ENCODE assay signal across 20 cellular contexts in the genomic region with DNA sequence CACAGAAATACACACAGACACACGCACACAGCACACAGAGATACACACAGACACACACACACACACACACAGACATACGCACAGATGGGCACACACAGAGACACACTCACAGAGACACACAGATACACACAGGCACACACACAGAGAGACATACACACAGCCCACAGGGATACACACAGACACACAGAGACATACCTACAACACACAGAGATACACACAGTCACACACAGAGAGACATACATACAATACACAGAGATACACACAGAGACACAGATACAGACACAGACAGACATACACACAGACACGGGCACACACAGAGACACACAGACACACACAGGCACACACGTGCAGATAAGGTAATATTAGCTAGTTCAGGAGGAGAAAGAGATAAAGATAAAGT.
DNase-seq lines count a peak whose midpoint lies in the region; ATAC-seq, FAIRE-seq and TF ChIP-seq lines count a peak whose summit lies in the region.
"Had no signal": no experiment of that assay in that cellular context is flagged by ENCODE, and none has a peak within 500 bp of the region (broad histone marks: within the 10 kb centered on the region; RNA-seq: fewer than 3 reads in every experiment).

No MANE protein-coding gene starts in this region.

- H2BK15ac ChIP-seq in H1 (ENCODE audit: low read length), result no peak overlapping the region

- H3K4me1 ChIP-seq in right cardiac atrium (ENCODE audit: control insufficient read depth, insufficient read depth, low read length) (peaks cover 22% of the 10 kb centered on the region), RWPE2 (ENCODE audit: insufficient read depth, poor library complexity, severe bottlenecking) (peaks cover 43% of the 10 kb centered on the region), H1 (replicated peaks in 1 of 4; ENCODE audit: control insufficient read depth in 3 of 4, insufficient read depth in 4 of 4, low read length in 3 of 4) (peaks cover 0 to 3% (median 1%) of the 10 kb centered on the region in 4 experiments; a peak in 2 of 7 replicates)

- no peaks in the 10 kb centered on the region for H3K9me3 Mint-ChIP-seq in type B pancreatic cell
- no peaks in the 10 kb centered on the region for H3K9me3 Mint-ChIP-seq in activated CD4-positive, alpha-beta memory T cell treated with anti-CD3 and anti-CD28 coated beads for 36 hours
- H3K9me3 Mint-ChIP-seq: CD8-positive, alpha-beta memory T cell had no signal

- no peak overlapping the region; the same call in 1 of the 2 replicates for H2BK12ac ChIP-seq in H1 (ENCODE audit: low read depth, low read length)

- no peak overlapping the region for H3K14ac ChIP-seq in H1 (ENCODE audit: insufficient read length)

- H3K23me2 ChIP-seq in H1 (ENCODE audit: low read depth, low read length), result peaks cover 4% of the 10 kb centered on the region; the same call in 1 of the 2 replicates

- no peak for FAIRE-seq in H1 (lab: Jason Lieb, UNC)
- FAIRE-seq: A204.1, RCC 7860 had no signal

- WGBS in right cardiac atrium, result 85% methylated on average over 4 of the region's 4 CpGs
- 86% methylated on average over 4 of the region's 4 CpGs; no CpG with 5 or more reads in 1 of the 2 experiments for WGBS in H1 (ENCODE audit: extremely low coverage in 1 of 2, insufficient coverage in 1 of 2, insufficient read length in 1 of 2, insufficient replicate concordance in 2 of 2, low coverage in 1 of 2, low lambda C conversion rate in 2 of 2, missing lambda C conversion rate in 1 of 2), 2 experiments

- H3K79me1 ChIP-seq in H1 (ENCODE audit: low read depth, low read length), result no peaks in the 10 kb centered on the region

- no peak overlapping the region for H4K91ac ChIP-seq in H1 (replicated peaks; ENCODE audit: insufficient read length, low read length)

- intact Hi-C loops in right cardiac atrium (cut with DNase I), result loop anchor here in 1 of 4 donors (10.0 kb wide), 1 partner anchor 61 kb away; no protein-coding TSS in a partner anchor
- intact Hi-C loops in Right ventricle myocardium inferior (cut with DNase I), result no loop called here
- intact Hi-C loops in activated CD4-positive, alpha-beta memory T cell treated with anti-CD3 and anti-CD28 coated beads for 36 hours (cut with micrococcal nuclease), result no loop called here

- no peak overlapping the region for H3K56ac ChIP-seq in H1 (replicated peaks; ENCODE audit: insufficient read length, low read depth, low read length)

- no peaks in the 10 kb centered on the region for H3K79me2 ChIP-seq in H1 (ENCODE audit: control insufficient read depth in 1 of 2, insufficient read depth in 2 of 2, low read length in 2 of 2)

- no peak overlapping the region for H2BK120ac ChIP-seq in H1 (replicated peaks; ENCODE audit: low read depth, low read length)

- H3K27me3 ChIP-seq in right cardiac atrium (ENCODE audit: control insufficient read depth, insufficient read depth) (no peaks in the 10 kb centered on the region), RWPE2 (ENCODE audit: insufficient read depth, poor library complexity, severe bottlenecking) (no peaks in the 10 kb centered on the region), H1 (replicated peaks in 1 of 4; ENCODE audit: control insufficient read depth in 3 of 4, extremely low read depth in 1 of 4, insufficient read depth in 3 of 4, low read length in 3 of 4) (no peaks in the 10 kb centered on the region)

- no peak overlapping the region for H2BK5ac ChIP-seq in H1 (ENCODE audit: low read depth, low read length)

- CTCF ChIA-PET in H1 (lab: Charles Lee; ENCODE audit: partially characterized antibody), result interaction anchor here (1.1 kb wide), 1 partner anchor 9 kb away, joined by 3 read pairs; no protein-coding TSS in a partner anchor
- CTCF ChIA-PET in activated CD4-positive, alpha-beta memory T cell treated with anti-CD3 and anti-CD28 coated beads for 36 hours (lab: Charles Lee), result no interaction called here

- peaks cover 0 to 2% of the 10 kb centered on the region in 2 experiments for H4K20me1 ChIP-seq in H1 (replicated peaks in 1 of 2; ENCODE audit: control insufficient read depth in 1 of 2, insufficient read depth in 2 of 2, low read length in 2 of 2)

- no peak for TF ChIP-seq POLR2A in H1 (IDR thresholded peaks at IDR 0.05; ENCODE audit: control extremely low read depth in 1 of 2, low read depth in 2 of 2, low read length in 2 of 2)

- no peak for TF ChIP-seq EP300 in H1 (IDR thresholded peaks at IDR 0.05; ENCODE audit: borderline replicate concordance in 1 of 2, low read depth in 2 of 2, low read length in 2 of 2)

- H3K27ac ChIP-seq in right cardiac atrium (ENCODE audit: low read length) (peak overlapping the region; percentile 21), RWPE2 (ENCODE audit: poor library complexity, severe bottlenecking) (peak overlapping the region; percentile 61), H1 (ENCODE audit: low read depth, low read length) (no peak overlapping the region)
- H3K27ac ChIP-seq: BLaER1 treated with 17β-estradiol and CSF1 and Interleukin-3, amounts not matched to agents 10 nM and 100 nM had no signal

- H3K18ac ChIP-seq in H1 (ENCODE audit: extremely low read depth, low read length), result no peak overlapping the region

- no peak overlapping the region for H3K4me3 ChIP-seq in right cardiac atrium (ENCODE audit: low read length)
- no peak overlapping the region for H3K4me3 ChIP-seq in RWPE2 (ENCODE audit: severe bottlenecking)
- no peak overlapping the region for H3K4me3 ChIP-seq in H1 (ENCODE audit: extremely low read depth in 1 of 4, insufficient read depth in 2 of 4, low read depth in 3 of 4, low read length in 4 of 4)
- H3K4me3 ChIP-seq: BLaER1 treated with 17β-estradiol and CSF1 and Interleukin-3, amounts not matched to agents 10 nM and 100 nM had no signal

- H3K4ac ChIP-seq in H1 (replicated peaks; ENCODE audit: insufficient read length, low read depth, low read length), result no peak overlapping the region

- H3K9me3 ChIP-seq in right cardiac atrium (ENCODE audit: control insufficient read depth, low read length) (no peaks in the 10 kb centered on the region), RWPE2 (ENCODE audit: severe bottlenecking) (no peaks in the 10 kb centered on the region), H1 (ENCODE audit: insufficient read depth in 2 of 2, low read depth in 1 of 2, low read length in 1 of 2) (no peaks in the 10 kb centered on the region)
- H3K9me3 ChIP-seq: BLaER1 treated with 17β-estradiol and CSF1 and Interleukin-3, amounts not matched to agents 10 nM and 100 nM had no signal

- no peaks in the 10 kb centered on the region for H3K27me3 Mint-ChIP-seq in type B pancreatic cell
- H3K27me3 Mint-ChIP-seq in activated CD4-positive, alpha-beta memory T cell treated with anti-CD3 and anti-CD28 coated beads for 36 hours, result peaks cover 8% of the 10 kb centered on the region

- H4K8ac ChIP-seq in H1 (ENCODE audit: extremely low read depth, insufficient read depth, low read length), result no peak overlapping the region

- H3K23ac ChIP-seq in H1 (ENCODE audit: insufficient read length), result no peak overlapping the region

- H2AFZ ChIP-seq in H1 (ENCODE audit: low read length), result no peak overlapping the region

- peaks cover 59% of the 10 kb centered on the region for H3K4me1 Mint-ChIP-seq in type B pancreatic cell (ENCODE audit: unreplicated experiment)
- no peaks in the 10 kb centered on the region for H3K4me1 Mint-ChIP-seq in activated CD4-positive, alpha-beta memory T cell treated with anti-CD3 and anti-CD28 coated beads for 36 hours (ENCODE audit: low read depth)
- H3K4me1 Mint-ChIP-seq: CD8-positive, alpha-beta memory T cell had no signal

- H3K9ac ChIP-seq in H1 (replicated peaks in 1 of 4; ENCODE audit: extremely low read depth in 1 of 4, low read depth in 3 of 4, low read length in 3 of 4), result no peak overlapping the region
- H3K9ac ChIP-seq: BLaER1 treated with 17β-estradiol and CSF1 and Interleukin-3, amounts not matched to agents 10 nM and 100 nM had no signal

- no peak overlapping the region for H3K4me2 ChIP-seq in H1 (ENCODE audit: insufficient read depth in 1 of 2, low read depth in 2 of 2, low read length in 2 of 2)
- H3K4me2 ChIP-seq: BLaER1 treated with 17β-estradiol and CSF1 and Interleukin-3, amounts not matched to agents 10 nM and 100 nM had no signal

- no peak overlapping the region for H3K4me3 Mint-ChIP-seq in type B pancreatic cell
- H3K4me3 Mint-ChIP-seq in activated CD4-positive, alpha-beta memory T cell treated with anti-CD3 and anti-CD28 coated beads for 36 hours, result no peak overlapping the region
- H3K4me3 Mint-ChIP-seq: CD8-positive, alpha-beta memory T cell had no signal

- no peak for TF ChIP-seq RAD21 in H1 (IDR thresholded peaks at IDR 0.05 in 1 of 2, conservative IDR thresholded peaks at IDR 0.05 in 1 of 2; ENCODE audit: low read depth in 2 of 2, low read length in 2 of 2)

- no peaks in the 10 kb centered on the region for H3K36me3 Mint-ChIP-seq in type B pancreatic cell
- H3K36me3 Mint-ChIP-seq in activated CD4-positive, alpha-beta memory T cell treated with anti-CD3 and anti-CD28 coated beads for 36 hours, result no peaks in the 10 kb centered on the region
- H3K36me3 Mint-ChIP-seq: CD8-positive, alpha-beta memory T cell had no signal

- no peak overlapping the region for H4K5ac ChIP-seq in H1 (ENCODE audit: insufficient read length, low read depth, low read length)

- TF ChIP-seq CTCF in RWPE2 (IDR thresholded peaks at IDR 0.05; ENCODE audit: poor library complexity, severe bottlenecking) (no peak), H1 (IDR thresholded peaks at IDR 0.05; ENCODE audit: control extremely low read depth in 1 of 3, insufficient read depth in 1 of 3, low read depth in 1 of 3, low read length in 3 of 3) (no peak), type B pancreatic cell (conservative IDR thresholded peaks at IDR 0.05) (no peak)

- ATAC-seq in right cardiac atrium, result no peak
- no peak for ATAC-seq in Right ventricle myocardium inferior
- ATAC-seq in RWPE2 (ENCODE audit: low read depth), result no peak

- H3K36me3 ChIP-seq in RWPE2 (ENCODE audit: low read depth) (peaks cover 73% of the 10 kb centered on the region), H1 (ENCODE audit: control insufficient read depth in 2 of 4, insufficient read depth in 4 of 4, low read length in 3 of 4) (no peaks in the 10 kb centered on the region)
- H3K36me3 ChIP-seq: BLaER1 treated with 17β-estradiol and CSF1 and Interleukin-3, amounts not matched to agents 10 nM and 100 nM had no signal

- peak overlapping the region; percentile 41; the same call in 1 of the 2 replicates for H2AK5ac ChIP-seq in H1 (ENCODE audit: low read depth, low read length)

- H2BK20ac ChIP-seq in H1 (ENCODE audit: low read length), result no peak overlapping the region; the same call in 1 of the 2 replicates

- POLR2A ChIA-PET in H1 (lab: Charles Lee; ENCODE audit: partially characterized antibody), result no interaction called here
- POLR2A ChIA-PET in activated CD4-positive, alpha-beta memory T cell treated with anti-CD3 and anti-CD28 coated beads for 36 hours (lab: Charles Lee), result no interaction called here

- peak overlapping the region; percentile 40 for H3K27ac Mint-ChIP-seq in type B pancreatic cell
- no peak overlapping the region for H3K27ac Mint-ChIP-seq in activated CD4-positive, alpha-beta memory T cell treated with anti-CD3 and anti-CD28 coated beads for 36 hours

- no peak for DNase-seq in right cardiac atrium
- no peak for DNase-seq in Right ventricle myocardium inferior (ENCODE audit: missing footprints)
- DNase-seq in RWPE2 (ENCODE audit: low spot score), result no peak
- DNase-seq in H1 (ENCODE audit: low read depth in 1 of 2, low spot score in 2 of 2), result no peak
- no peak for DNase-seq in type B pancreatic cell (ENCODE audit: extremely low spot score, unreplicated experiment)
- no peak for DNase-seq in NCI-H1105 (lab: John Stamatoyannopoulos, UW)
- no peak for DNase-seq in COR-L47 (lab: John Stamatoyannopoulos, UW)
- no peak for DNase-seq in activated CD4-positive, alpha-beta memory T cell treated with anti-CD3 and anti-CD28 coated beads for 36 hours
- DNase-seq: CD8-positive, alpha-beta memory T cell; DMS 273 treated with DMSO at 0.1 percent for 48 hours; GDM1; GOT3; MV-4-11; NCI-H1436; NCI-H2029 treated with DMSO at 0.1 percent for 48 hours; NCI-H2171 treated with DMSO at 0.1 percent for 48 hours; NCI-H82 had no signal
